Comparison of ENCODE assay signal across 22 cellular contexts in the genomic region with DNA sequence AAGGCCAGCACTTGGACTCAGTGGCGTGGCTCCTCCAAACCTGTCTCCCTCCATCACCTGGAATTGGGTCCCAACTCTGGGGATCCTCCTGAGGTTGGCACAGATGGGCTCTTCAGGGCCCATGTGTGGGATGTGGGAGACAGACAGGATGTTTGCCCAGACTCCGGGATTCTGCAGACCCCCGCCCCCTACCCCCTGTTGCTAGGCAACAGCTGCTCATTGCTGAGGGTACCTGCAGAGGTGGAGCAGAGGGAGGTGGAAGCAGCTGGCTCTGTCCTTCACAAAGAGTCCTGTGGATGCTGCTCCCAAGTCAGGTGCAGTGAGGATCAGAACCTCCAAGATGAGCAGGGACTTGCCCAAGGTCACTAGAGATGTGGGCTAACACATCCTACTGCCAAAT. TPM values are rescaled to one million over a fixed set of nuclear protein-coding genes. Genes with fewer than 3 reads are reported as not detected.
"Had no signal": no experiment of that assay in that cellular context is flagged by ENCODE, and none has a peak within 500 bp of the region (broad histone marks: within the 10 kb centered on the region; RNA-seq: fewer than 3 reads in every experiment).

No MANE protein-coding gene starts in this region.

- H3K27ac ChIP-seq: HL-60, RWPE1 had no signal

- ATAC-seq: Panc1, PC-3, T-cell had no signal

- H3K36me3 ChIP-seq: MG63 had no signal

- H3K27me3 ChIP-seq: MG63 had no signal

- DNase-seq: Karpas-422; KG1; MG63; NCI-H1092 treated with DMSO at 0.1 percent for 48 hours; NCI-H1436; NCI-H187; NCI-H2029; NCI-H2081 treated with DMSO at 0.1 percent for 48 hours; NCI-H2227 treated with DMSO at 0.1 percent for 48 hours; NCI-H774; NK-92 treated with Interleukin-12 subunit alpha and Interleukin-12 subunit beta, amount 100 ng/mL, for 24 hours; PC-3; SHP77; SK-N-SH; SW 1271; T-cell had no signal

- H3K4me3 ChIP-seq: MG63 had no signal

RNA-seq across cellular contexts. Expression of gene SLC6A1, which starts 40.0 kb away (rescaled TPM):
- total RNA-seq: NCI-H460, OCI-LY7, PC-3, SK-MEL-5 had no signal
